ENCODE assay signal across 9 cellular contexts in the genomic region with DNA sequence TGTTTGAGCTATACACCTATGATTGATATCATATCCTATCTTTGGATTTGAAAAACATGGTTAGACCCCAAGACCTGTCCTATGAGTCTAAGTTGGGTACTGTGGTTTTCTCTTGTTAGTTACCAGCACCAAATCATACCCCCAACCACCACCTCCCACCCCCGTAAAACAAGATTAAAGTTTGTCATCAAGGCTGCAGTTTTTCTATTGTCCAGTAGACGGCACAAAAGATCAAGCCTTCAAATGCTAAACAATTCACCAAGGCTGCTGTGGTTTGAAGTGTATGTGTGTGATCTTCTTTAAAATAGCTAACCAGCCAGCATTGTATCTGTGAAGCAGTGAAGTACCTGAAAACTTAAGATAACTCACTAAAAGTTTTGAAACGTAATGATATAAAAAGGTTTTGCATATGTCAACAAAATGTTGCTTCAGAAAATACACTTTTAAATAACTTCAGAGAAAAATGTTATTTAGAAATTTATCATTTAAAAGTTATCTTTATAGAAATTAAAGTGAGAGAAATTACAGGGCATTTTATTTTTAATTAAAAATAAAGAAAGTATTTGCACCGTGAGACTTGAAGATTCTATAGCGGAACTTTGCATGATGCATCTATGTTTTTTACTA. TPM values are rescaled to one million over a fixed set of nuclear protein-coding genes. Genes with fewer than 3 reads are reported as not detected.
DNase-seq lines count a peak whose midpoint lies in the region; ATAC-seq and TF ChIP-seq lines count a peak whose summit lies in the region.
"Had no signal": no experiment of that assay in that cellular context is flagged by ENCODE, and none has a peak within 500 bp of the region (broad histone marks: within the 10 kb centered on the region; RNA-seq: fewer than 3 reads in every experiment).

No MANE protein-coding gene starts in this region.

- DNase-seq in GM10266 (ENCODE audit: extremely low spot score), result no peak
- peak; percentile 51 for DNase-seq in HuH-7 (ENCODE audit: low spot score)
- DNase-seq in OCI-M1 (lab: John Stamatoyannopoulos, UW), result peak; percentile 65
- peak; percentile 52 for DNase-seq in endodermal cell
- DNase-seq in omental fat pad (ENCODE audit: low spot score), result no peak
- no peak for DNase-seq in activated CD8-positive, alpha-beta memory T cell treated with anti-CD3 and anti-CD28 coated beads, Interleukin-2, amount 10 ng/mL, durations not matched to agents 7 days and 5 days
- DNase-seq in activated CD4-positive, alpha-beta T cell treated with anti-CD3 and anti-CD28 coated beads for 48 hours, result no peak

- H3K27me3 ChIP-seq in endodermal cell (ENCODE audit: control insufficient read depth, insufficient read depth, low read length, poor library complexity, severe bottlenecking), result peaks cover 44% of the 10 kb centered on the region

- no peak overlapping the region for H3K4me3 Mint-ChIP-seq in endodermal cell
- no peak overlapping the region for H3K4me3 Mint-ChIP-seq in activated CD8-positive, alpha-beta memory T cell treated with anti-CD3 and anti-CD28 coated beads, Interleukin-2, amount 10 ng/mL, durations not matched to agents 7 days and 5 days

- H3K9me3 Mint-ChIP-seq in endodermal cell, result no peaks in the 10 kb centered on the region
- H3K9me3 Mint-ChIP-seq in activated CD8-positive, alpha-beta memory T cell treated with anti-CD3 and anti-CD28 coated beads, Interleukin-2, amount 10 ng/mL, durations not matched to agents 7 days and 5 days (ENCODE audit: low read depth), result no peaks in the 10 kb centered on the region

- H3K27me3 Mint-ChIP-seq in endodermal cell (ENCODE audit: insufficient read depth), result peaks cover 91% of the 10 kb centered on the region
- H3K27me3 Mint-ChIP-seq in activated CD8-positive, alpha-beta memory T cell treated with anti-CD3 and anti-CD28 coated beads, Interleukin-2, amount 10 ng/mL, durations not matched to agents 7 days and 5 days, result peaks cover 77% of the 10 kb centered on the region

- H3K36me3 ChIP-seq in endodermal cell (ENCODE audit: control insufficient read depth, insufficient read depth, low read length), result no peaks in the 10 kb centered on the region

- no peak overlapping the region for H3K9ac ChIP-seq in endodermal cell (ENCODE audit: extremely low read depth, low read length, poor library complexity, severe bottlenecking)

- TF ChIP-seq CTCF in GM10266 (IDR thresholded peaks at IDR 0.05; ENCODE audit: control insufficient read depth, insufficient read depth, low read depth, missing control alignments), result peak; percentile 68
- TF ChIP-seq CTCF in endodermal cell (conservative IDR thresholded peaks at IDR 0.05), result peak; percentile 90
- TF ChIP-seq CTCF in omental fat pad (IDR thresholded peaks at IDR 0.05), result no peak

- H3K4me1 ChIP-seq in endodermal cell (ENCODE audit: control insufficient read depth, insufficient read depth, low read length), result peaks cover 5% of the 10 kb centered on the region

- CTCF ChIA-PET in activated CD8-positive, alpha-beta memory T cell treated with anti-CD3 and anti-CD28 coated beads, Interleukin-2, amount 10 ng/mL, durations not matched to agents 7 days and 5 days (lab: Charles Lee), result interaction anchor here (1.2 to 1.7 kb wide), 3 partner anchors 11 to 1602 kb away, joined by 3 to 6 read pairs (median 3); no protein-coding TSS in a partner anchor

- no peak overlapping the region for H3K4me3 ChIP-seq in endodermal cell (ENCODE audit: low read length)

- peak; percentile 15 for ATAC-seq in omental fat pad (ENCODE audit: low FRiP score)
- no peak for ATAC-seq in activated CD8-positive, alpha-beta memory T cell treated with anti-CD3 and anti-CD28 coated beads, Interleukin-2, amount 10 ng/mL, durations not matched to agents 7 days and 5 days
- ATAC-seq in HG03342 (IDR thresholded peaks at IDR 0.05; ENCODE audit: unreplicated experiment), result no peak

- no peak overlapping the region for H3K27ac Mint-ChIP-seq in endodermal cell
- no peak overlapping the region for H3K27ac Mint-ChIP-seq in activated CD8-positive, alpha-beta memory T cell treated with anti-CD3 and anti-CD28 coated beads, Interleukin-2, amount 10 ng/mL, durations not matched to agents 7 days and 5 days

- 27 to 40% methylated on average over 1 to 4 of the region's 5 CpGs for WGBS in endodermal cell (ENCODE audit: insufficient coverage in 1 of 2, insufficient read length in 1 of 2), 2 experiments

- no peak overlapping the region for H3K27ac ChIP-seq in endodermal cell (ENCODE audit: low read depth, low read length)

- H3K36me3 Mint-ChIP-seq in endodermal cell (ENCODE audit: low read depth), result no peaks in the 10 kb centered on the region
- peaks cover 1% of the 10 kb centered on the region for H3K36me3 Mint-ChIP-seq in activated CD8-positive, alpha-beta memory T cell treated with anti-CD3 and anti-CD28 coated beads, Interleukin-2, amount 10 ng/mL, durations not matched to agents 7 days and 5 days

- no peaks in the 10 kb centered on the region for H3K9me3 ChIP-seq in endodermal cell (ENCODE audit: control insufficient read depth, low read length)

- peaks cover 49% of the 10 kb centered on the region for H3K4me1 Mint-ChIP-seq in endodermal cell
- peaks cover 13% of the 10 kb centered on the region for H3K4me1 Mint-ChIP-seq in activated CD8-positive, alpha-beta memory T cell treated with anti-CD3 and anti-CD28 coated beads, Interleukin-2, amount 10 ng/mL, durations not matched to agents 7 days and 5 days

RNA-seq across cellular contexts. Expression of a gene that starts 5.8 kb away (rescaled TPM):
- total RNA-seq in endodermal cell (1 to 10 TPM; 1.8 to 2.3 TPM), omental fat pad (10 to 100 TPM; 19.8 to 67.3 (median 46.3) TPM)
- 80.5 TPM for polyA plus RNA-seq in endodermal cell (2013, experiment 1 of 2)
- polyA plus RNA-seq in endodermal cell (2013, experiment 2 of 2), result 81.9 TPM
- total RNA-seq in activated CD8-positive, alpha-beta memory T cell treated with anti-CD3 and anti-CD28 coated beads, Interleukin-2, amount 10 ng/mL, durations not matched to agents 7 days and 5 days, result not detected
- total RNA-seq: activated CD8-positive, alpha-beta memory T cell treated with anti-CD3 and anti-CD28 coated beads for 36 hours had no signal

Comparison
In these comparisons a context has a peak if more than half of its experiments do, and no peak if none do; other contexts are left out.
1. DNase-seq: peak in HuH-7 (single experiment), OCI-M1 (single experiment) and endodermal cell (single experiment); none in GM10266 (single experiment), omental fat pad (single experiment), activated CD8-positive, alpha-beta memory T cell treated with anti-CD3 and anti-CD28 coated beads, Interleukin-2, amount 10 ng/mL, durations not matched to agents 7 days and 5 days (single experiment) and activated CD4-positive, alpha-beta T cell treated with anti-CD3 and anti-CD28 coated beads for 48 hours (single experiment).
2. CTCF ChIP-seq: peak in GM10266 (single experiment) and endodermal cell (single experiment); none in omental fat pad (0 of 3).
3. RNA of a gene that starts 5.8 kb away (total RNA-seq): 19.8 to 67.3 TPM in omental fat pad; 1.8 to 2.3 TPM in endodermal cell and not detected in activated CD8-positive, alpha-beta memory T cell treated with anti-CD3 and anti-CD28 coated beads, Interleukin-2, amount 10 ng/mL, durations not matched to agents 7 days and 5 days; every median in the first group is over 4 times any median in the second.